In the genomic region with DNA sequence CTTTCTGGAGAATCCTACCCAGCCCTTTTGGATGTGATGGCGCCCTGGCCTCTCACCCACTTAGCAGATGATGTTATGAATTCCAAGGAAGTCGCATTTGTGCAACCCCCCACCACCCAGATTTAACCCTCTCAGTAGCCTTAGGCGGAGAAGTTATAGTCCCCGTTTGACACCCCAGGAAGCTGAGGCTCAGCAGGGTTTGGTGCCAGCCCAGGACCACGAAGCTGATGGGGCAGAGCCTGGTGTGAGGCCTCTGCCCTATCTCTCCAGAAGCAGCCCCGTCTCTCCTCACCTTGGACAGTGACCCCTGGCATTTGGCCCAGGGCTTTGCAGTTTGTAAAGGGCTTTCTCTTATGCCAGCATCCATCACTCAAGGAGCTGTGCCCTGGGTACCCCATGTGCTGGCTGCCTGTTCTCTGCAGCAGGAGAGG, we compare ENCODE assay signal across 9 cellular contexts. TPM values are rescaled to one million over a fixed set of nuclear protein-coding genes. Genes with fewer than 3 reads are reported as not detected.
A peak's percentile ranks its signal among the peaks of the same experiment; 100 is the strongest.
DNase-seq lines count a peak whose midpoint lies in the region; ATAC-seq and TF ChIP-seq lines count a peak whose summit lies in the region.
"Had no signal": no experiment of that assay in that cellular context is flagged by ENCODE, and none has a peak within 500 bp of the region (broad histone marks: within the 10 kb centered on the region; RNA-seq: fewer than 3 reads in every experiment).

No MANE protein-coding gene starts in this region.

- no peak for TF ChIP-seq CTCF in GM23338 (conservative IDR thresholded peaks at IDR 0.05; ENCODE audit: low read depth in 2 of 2)
- no peak for TF ChIP-seq CTCF in smooth muscle cell (IDR thresholded peaks at IDR 0.05; ENCODE audit: borderline replicate concordance, insufficient read depth, poor library complexity, severe bottlenecking)

- H3K9me3 ChIP-seq in right cardiac atrium (ENCODE audit: control insufficient read depth, low read length), result no peaks in the 10 kb centered on the region
- no peaks in the 10 kb centered on the region for H3K9me3 ChIP-seq in smooth muscle cell (replicated peaks; ENCODE audit: low read depth)

- peaks cover 10% of the 10 kb centered on the region for H3K27me3 Mint-ChIP-seq in GM23338 (ENCODE audit: insufficient read depth, low read depth, poor library complexity)
- peaks cover 49% of the 10 kb centered on the region for H3K27me3 Mint-ChIP-seq in activated CD8-positive, alpha-beta T cell treated with anti-CD3 and anti-CD28 coated beads, Interleukin-2, amount 10 ng/mL, durations not matched to agents 7 days and 5 days (ENCODE audit: low read depth)

- no peak overlapping the region for H3K27ac Mint-ChIP-seq in GM23338
- H3K27ac Mint-ChIP-seq in activated CD8-positive, alpha-beta T cell treated with anti-CD3 and anti-CD28 coated beads, Interleukin-2, amount 10 ng/mL, durations not matched to agents 7 days and 5 days, result no peak overlapping the region

- no peaks in the 10 kb centered on the region for H3K36me3 ChIP-seq in GM23338 (ENCODE audit: insufficient read depth)
- H3K36me3 ChIP-seq in smooth muscle cell (ENCODE audit: low read depth), result no peaks in the 10 kb centered on the region

- H3K4me3 ChIP-seq in GM23338 (peak overlapping the region; percentile 88), right cardiac atrium (ENCODE audit: low read length) (peak overlapping the region; percentile 73), smooth muscle cell (peak overlapping the region; percentile 100)

- peaks cover 45% of the 10 kb centered on the region for H3K4me1 Mint-ChIP-seq in GM23338
- peaks cover 21% of the 10 kb centered on the region for H3K4me1 Mint-ChIP-seq in activated CD8-positive, alpha-beta T cell treated with anti-CD3 and anti-CD28 coated beads, Interleukin-2, amount 10 ng/mL, durations not matched to agents 7 days and 5 days (ENCODE audit: low read depth)

- H3K4me3 Mint-ChIP-seq in GM23338, result peak overlapping the region; percentile 84
- peak overlapping the region; percentile 63 for H3K4me3 Mint-ChIP-seq in activated CD8-positive, alpha-beta T cell treated with anti-CD3 and anti-CD28 coated beads, Interleukin-2, amount 10 ng/mL, durations not matched to agents 7 days and 5 days

- peaks cover 3% of the 10 kb centered on the region; the same call in 1 of the 2 replicates for H4K20me1 ChIP-seq in GM23338 (replicated peaks; ENCODE audit: insufficient read depth)
- H4K20me1 ChIP-seq in smooth muscle cell (ENCODE audit: low read depth), result peaks cover 37% of the 10 kb centered on the region

- ATAC-seq in GM23338 (no peak), right cardiac atrium (no peak), GM18502 (IDR thresholded peaks at IDR 0.05; ENCODE audit: poor library complexity, unreplicated experiment) (no peak)
- ATAC-seq in activated CD8-positive, alpha-beta T cell treated with anti-CD3 and anti-CD28 coated beads, Interleukin-2, amount 10 ng/mL, durations not matched to agents 7 days and 5 days, result no peak

- 21% methylated on average over 6 of the region's 6 CpGs for WGBS in right cardiac atrium
- 48% methylated on average over 6 of the region's 6 CpGs for WGBS in smooth muscle cell (ENCODE audit: low lambda C conversion rate)

- CTCF ChIA-PET in activated CD8-positive, alpha-beta T cell treated with anti-CD3 and anti-CD28 coated beads, Interleukin-2, amount 10 ng/mL, durations not matched to agents 7 days and 5 days (lab: Charles Lee), result interaction anchor here (1.3 to 4.2 kb wide), 4 partner anchors 20 to 61 kb away, joined by 4 to 32 read pairs (median 12); no protein-coding TSS in a partner anchor

- H3K4me1 ChIP-seq in GM23338 (ENCODE audit: insufficient read depth) (peaks cover 18% of the 10 kb centered on the region), right cardiac atrium (ENCODE audit: control insufficient read depth, insufficient read depth, low read length) (peaks cover 24% of the 10 kb centered on the region), smooth muscle cell (ENCODE audit: low read depth) (peaks cover 8% of the 10 kb centered on the region)

- H3K36me3 Mint-ChIP-seq in GM23338 (ENCODE audit: low read depth), result no peaks in the 10 kb centered on the region
- no peaks in the 10 kb centered on the region for H3K36me3 Mint-ChIP-seq in activated CD8-positive, alpha-beta T cell treated with anti-CD3 and anti-CD28 coated beads, Interleukin-2, amount 10 ng/mL, durations not matched to agents 7 days and 5 days (ENCODE audit: low read depth)

- no peaks in the 10 kb centered on the region for H3K9me2 ChIP-seq in GM23338 (ENCODE audit: insufficient read depth)

- H3K9me3 Mint-ChIP-seq in GM23338, result peaks cover under 1% of the 10 kb centered on the region; the same call in 1 of the 3 replicates
- no peaks in the 10 kb centered on the region for H3K9me3 Mint-ChIP-seq in activated CD8-positive, alpha-beta T cell treated with anti-CD3 and anti-CD28 coated beads, Interleukin-2, amount 10 ng/mL, durations not matched to agents 7 days and 5 days (ENCODE audit: insufficient read depth)

- H3K79me2 ChIP-seq in GM23338 (replicated peaks; ENCODE audit: insufficient read depth) (peaks cover 32% of the 10 kb centered on the region), smooth muscle cell (ENCODE audit: low read depth) (peaks cover 3% of the 10 kb centered on the region)

- H3K27me3 ChIP-seq in GM23338 (ENCODE audit: insufficient read depth) (no peaks in the 10 kb centered on the region), right cardiac atrium (ENCODE audit: control insufficient read depth, insufficient read depth) (no peaks in the 10 kb centered on the region), smooth muscle cell (ENCODE audit: low read depth) (no peaks in the 10 kb centered on the region)

- H3K27ac ChIP-seq in GM23338 (ENCODE audit: low read depth) (no peak overlapping the region), right cardiac atrium (ENCODE audit: low read length) (peak overlapping the region; percentile 31), smooth muscle cell (ENCODE audit: low read depth) (no peak overlapping the region)
- H3K27ac ChIP-seq: epithelial cell of prostate had no signal

- H2AFZ ChIP-seq in GM23338, result no peak overlapping the region
- peak overlapping the region; percentile 62 for H2AFZ ChIP-seq in smooth muscle cell (ENCODE audit: low read depth)

- peak overlapping the region; percentile 85 for H3K9ac ChIP-seq in smooth muscle cell (ENCODE audit: low read depth)

- no peak for DNase-seq in GM23338 (ENCODE audit: low spot score)
- no peak for DNase-seq in activated CD8-positive, alpha-beta T cell treated with anti-CD3 and anti-CD28 coated beads, Interleukin-2, amount 10 ng/mL, durations not matched to agents 7 days and 5 days
- DNase-seq in right cardiac atrium, result peak in 1 of 3 donors; percentile 65
- DNase-seq in smooth muscle cell (lab: John Stamatoyannopoulos, UW; ENCODE audit: unreplicated experiment), result no peak
- no peak for DNase-seq in NCI-H510A (lab: John Stamatoyannopoulos, UW)
- DNase-seq in HK-2 (ENCODE audit: unreplicated experiment), result no peak
- no peak for DNase-seq in posterior vena cava (ENCODE audit: low spot score)

- POLR2A ChIA-PET in activated CD8-positive, alpha-beta T cell treated with anti-CD3 and anti-CD28 coated beads, Interleukin-2, amount 10 ng/mL, durations not matched to agents 7 days and 5 days (lab: Charles Lee), result interaction anchor here (0.5 kb wide), 1 partner anchor 1717 kb away, joined by 3 read pairs; no protein-coding TSS in a partner anchor

- H3K4me2 ChIP-seq in GM23338 (peak overlapping the region; percentile 91), smooth muscle cell (peak overlapping the region; percentile 100)

- H3F3A ChIP-seq in GM23338 (replicated peaks; ENCODE audit: low read depth), result no peaks in the 10 kb centered on the region
- peaks cover 7% of the 10 kb centered on the region for H3F3A ChIP-seq in smooth muscle cell (ENCODE audit: low read depth)

- intact Hi-C loops in right cardiac atrium (cut with DNase I) (no loop called here), posterior vena cava (cut with DNase I) (no loop called here)

TF ChIP-seq in GM23338, 12 proteins besides CTCF, POLR2A, EP300 and RAD21 (continues in another document):
- TF ChIP-seq NANOG (IDR thresholded peaks at IDR 0.05; ENCODE audit: borderline replicate concordance), result no peak

RNA-seq across cellular contexts. Expression of a gene that starts 1.1 kb away (rescaled TPM):
- 42.3 and 45.4 TPM in 2 replicates for total RNA-seq in GM23338 (2014; rRNA removed; shearing (Covaris generic))
- polyA plus RNA-seq in GM23338 (2016; fragmentation: Nextera tagmentation; extraction: Ambion mirVana) (24.2 and 24.7 TPM in 2 replicates), right cardiac atrium (53.3 TPM), smooth muscle cell (28.6 and 38.8 TPM in 2 replicates)
- total RNA-seq in activated CD8-positive, alpha-beta T cell treated with anti-CD3 and anti-CD28 coated beads, Interleukin-2, amount 10 ng/mL, durations not matched to agents 7 days and 5 days, result 1 to 10 TPM in 1 of 2 experiments, under 1 TPM in 1; 0.97 to 1.3 TPM
- total RNA-seq in right cardiac atrium (10 to 100 TPM; 47.9 to 76.6 (median 60.7) TPM), smooth muscle cell (25.3 and 30.2 TPM in 2 replicates), posterior vena cava (10 to 100 TPM; 48.9 to 52.6 TPM)

Comparison
In these comparisons a context has a peak if more than half of its experiments do, and no peak if none do; other contexts are left out.
1. RNA of a gene that starts 1.1 kb away (total RNA-seq): 47.9 to 76.6 TPM in right cardiac atrium, 48.9 to 52.6 TPM in posterior vena cava, 42.3 to 45.4 TPM in GM23338 and 25.3 to 30.2 TPM in smooth muscle cell; 0.97 to 1.3 TPM in activated CD8-positive, alpha-beta T cell treated with anti-CD3 and anti-CD28 coated beads, Interleukin-2, amount 10 ng/mL, durations not matched to agents 7 days and 5 days; every median in the first group is over 10 times any median in the second.
2. Peak in every context shown above with its lines, with median percentiles within 50 percentile points of each other: H3K4me3 ChIP-seq.